ENCODE assay signal across 8 cellular contexts in the genomic region with DNA sequence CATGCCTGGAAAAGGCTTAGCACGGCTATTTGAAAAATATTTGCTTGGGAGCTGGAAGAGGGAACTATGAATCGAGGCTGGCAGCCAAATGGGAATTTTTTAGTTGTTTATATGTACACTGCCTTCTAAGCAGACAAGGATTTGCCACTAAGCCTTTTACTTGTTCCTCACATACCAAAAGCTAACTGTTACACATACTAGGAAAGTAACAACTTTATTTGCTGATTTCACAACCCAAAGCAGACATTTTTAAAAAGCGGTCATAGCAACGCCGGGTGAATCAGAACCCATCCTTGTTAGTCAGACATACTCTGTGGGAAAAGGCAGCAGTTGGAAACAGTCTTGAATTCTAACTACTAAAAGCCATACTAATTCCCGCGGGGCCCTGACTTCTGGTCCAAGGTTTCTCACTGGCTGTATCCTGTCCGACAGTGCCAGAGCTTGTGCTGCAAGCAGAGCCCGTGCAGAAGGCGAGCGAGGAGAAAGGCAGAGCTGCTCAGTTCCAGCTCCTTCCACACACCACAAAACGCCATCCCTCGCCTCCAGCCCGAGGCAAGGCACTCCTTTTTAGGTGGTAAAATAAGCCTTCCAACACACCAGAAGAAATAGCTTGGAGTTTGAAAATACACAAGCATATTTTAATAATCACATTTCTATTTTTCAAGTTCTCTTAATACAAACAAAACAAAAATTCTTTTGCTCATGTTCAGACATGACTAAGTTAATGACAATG.
A peak's percentile ranks its signal among the peaks of the same experiment; 100 is the strongest.
DNase-seq lines count a peak whose midpoint lies in the region; ATAC-seq and TF ChIP-seq lines count a peak whose summit lies in the region.

No MANE protein-coding gene starts in this region.

- TF ChIP-seq CTCF in OCI-LY3 (IDR thresholded peaks at IDR 0.05; ENCODE audit: low read depth, low read length) (no peak), upper lobe of left lung (IDR thresholded peaks at IDR 0.05) (no peak)

- H3K4me1 ChIP-seq in OCI-LY3 (ENCODE audit: low read length) = peaks cover 88% of the 10 kb centered on the region
- peaks cover 84 to 89% (median 85%) of the 10 kb centered on the region in 4 donors for H3K4me1 ChIP-seq in upper lobe of left lung

- peak overlapping the region; percentile 86 for H3K4me2 ChIP-seq in OCI-LY3 (ENCODE audit: low read length)

- TF ChIP-seq EP300 in upper lobe of left lung (IDR thresholded peaks at IDR 0.05) = peak in 1 of 4 donors; percentile 15

- peaks cover 76% of the 10 kb centered on the region for H3K4me1 Mint-ChIP-seq in T-helper 2 cell treated with Interferon-gamma antibody and Interleukin-4, amounts not matched to agents 5 μg/mL and 100 μg/mL, for 36 hours (ENCODE audit: low read depth)

- peak; percentile 98 for DNase-seq in ELR (ENCODE audit: low read depth)
- peak; percentile 91 for DNase-seq in dermis blood vessel endothelial cell
- peak; percentile 88 for DNase-seq in mesenteric fat pad (ENCODE audit: low spot score)
- DNase-seq in upper lobe of left lung = peak in 1 of 2 donors; percentile 38
- DNase-seq in RPMI8226 = no peak
- no peak for DNase-seq in T-helper 2 cell treated with Interferon-gamma antibody and Interleukin-4, amounts not matched to agents 5 μg/mL and 100 μg/mL, for 36 hours (ENCODE audit: low spot score)

- H3K27me3 ChIP-seq in OCI-LY3 (ENCODE audit: low read depth, low read length) (no peaks in the 10 kb centered on the region), upper lobe of left lung (no peaks in the 10 kb centered on the region)

- H3K9me3 ChIP-seq in OCI-LY3 (ENCODE audit: insufficient read depth, low read length) = no peaks in the 10 kb centered on the region
- no peaks in the 10 kb centered on the region for H3K9me3 ChIP-seq in upper lobe of left lung

- H2AFZ ChIP-seq in OCI-LY3 (ENCODE audit: low read depth, low read length) = no peak overlapping the region

- H3K9ac ChIP-seq in OCI-LY3 (ENCODE audit: low read length) = peak overlapping the region; percentile 74; the same call in 1 of the 2 replicates

- H4K20me1 ChIP-seq in OCI-LY3 (ENCODE audit: insufficient read depth, low read length) = no peaks in the 10 kb centered on the region

- peak; percentile 55 to 79 for ATAC-seq in upper lobe of left lung (ENCODE audit: low FRiP score in 2 of 2)
- no peak for ATAC-seq in HG02588 (IDR thresholded peaks at IDR 0.05; ENCODE audit: unreplicated experiment)

- H3K27me3 Mint-ChIP-seq in T-helper 2 cell treated with Interferon-gamma antibody and Interleukin-4, amounts not matched to agents 5 μg/mL and 100 μg/mL, for 36 hours (ENCODE audit: low read depth) = no peaks in the 10 kb centered on the region

- no peaks in the 10 kb centered on the region for H3K9me3 Mint-ChIP-seq in T-helper 2 cell treated with Interferon-gamma antibody and Interleukin-4, amounts not matched to agents 5 μg/mL and 100 μg/mL, for 36 hours

- H3K36me3 ChIP-seq in OCI-LY3 (replicated peaks; ENCODE audit: low read depth, low read length) (peaks cover 26% of the 10 kb centered on the region), upper lobe of left lung (peaks cover 0 to 3% (median 0%) of the 10 kb centered on the region in 4 donors)

- H3K4me3 ChIP-seq in OCI-LY3 (ENCODE audit: low read length) (no peak overlapping the region), upper lobe of left lung (no peak overlapping the region)

- 42 to 43% methylated on average over 13 to 14 of the region's 14 CpGs for WGBS in upper lobe of left lung, 2 donors

- peak in 1 of 4 donors; percentile 30 for TF ChIP-seq POLR2A in upper lobe of left lung (IDR thresholded peaks at IDR 0.05)

- H3K27ac ChIP-seq in OCI-LY3 (ENCODE audit: low read length) (peak overlapping the region; percentile 94), upper lobe of left lung (peak overlapping the region; percentile 64 to 85 (median 78))

- peaks cover 40% of the 10 kb centered on the region for H3K79me2 ChIP-seq in OCI-LY3 (ENCODE audit: low read length)

- no peak overlapping the region for H3K4me3 Mint-ChIP-seq in T-helper 2 cell treated with Interferon-gamma antibody and Interleukin-4, amounts not matched to agents 5 μg/mL and 100 μg/mL, for 36 hours

- peaks cover 27% of the 10 kb centered on the region for H3K36me3 Mint-ChIP-seq in T-helper 2 cell treated with Interferon-gamma antibody and Interleukin-4, amounts not matched to agents 5 μg/mL and 100 μg/mL, for 36 hours (ENCODE audit: low read depth)

- H3K27ac Mint-ChIP-seq in T-helper 2 cell treated with Interferon-gamma antibody and Interleukin-4, amounts not matched to agents 5 μg/mL and 100 μg/mL, for 36 hours = no peak overlapping the region

Comparison
In these comparisons a context has a peak if more than half of its experiments do, and no peak if none do; other contexts are left out.
1. DNase-seq: peak in ELR (single experiment), dermis blood vessel endothelial cell (single experiment) and mesenteric fat pad (single experiment); none in RPMI8226 (single experiment) and T-helper 2 cell treated with Interferon-gamma antibody and Interleukin-4, amounts not matched to agents 5 μg/mL and 100 μg/mL, for 36 hours (single experiment).